10 cellular contexts compared by ENCODE assay signal in genomic region chr16:1545044-1545736, GRCh38. TPM values are rescaled to one million over a fixed set of nuclear protein-coding genes. Genes with fewer than 3 reads are reported as not detected.
DNase-seq lines count a peak whose midpoint lies in the region; ATAC-seq and TF ChIP-seq lines count a peak whose summit lies in the region.
"Had no signal": no experiment of that assay in that cellular context is flagged by ENCODE, and none has a peak within 500 bp of the region (broad histone marks: within the 10 kb centered on the region; RNA-seq: fewer than 3 reads in every experiment).

No MANE protein-coding gene starts in this region.

- CTCF ChIA-PET in activated CD4-positive, alpha-beta memory T cell treated with anti-CD3 and anti-CD28 coated beads for 36 hours (lab: Charles Lee): no interaction called here

- peaks cover 12% of the 10 kb centered on the region for H3K79me2 ChIP-seq in parathyroid adenoma

- peaks cover 38% of the 10 kb centered on the region for H3K36me3 ChIP-seq in CD4-positive, CD25-positive, alpha-beta regulatory T cell (ENCODE audit: control insufficient read depth, insufficient read depth, low read length)
- no peaks in the 10 kb centered on the region for H3K36me3 ChIP-seq in parathyroid adenoma (ENCODE audit: control insufficient read depth, insufficient read depth, low read length)
- no peaks in the 10 kb centered on the region for H3K36me3 ChIP-seq in HAP-1 (replicated peaks)

- H3K4me3 Mint-ChIP-seq in CD4-positive, CD25-positive, alpha-beta regulatory T cell: peak overlapping the region in 2 of 4 donors; percentile 54 to 56
- no peak overlapping the region for H3K4me3 Mint-ChIP-seq in activated CD4-positive, alpha-beta memory T cell treated with anti-CD3 and anti-CD28 coated beads for 36 hours
- H3K4me3 Mint-ChIP-seq: nephron progenitor cell had no signal

- H3K36me3 Mint-ChIP-seq in CD4-positive, CD25-positive, alpha-beta regulatory T cell: peaks cover 4% of the 10 kb centered on the region
- H3K36me3 Mint-ChIP-seq in activated CD4-positive, alpha-beta memory T cell treated with anti-CD3 and anti-CD28 coated beads for 36 hours: peaks cover 4% of the 10 kb centered on the region

- in situ Hi-C loops in HAP-1 (cut with MboI; ENCODE audit: low sequenced_read_pairs): no loop called here

- peaks cover 0 to 2% (median 0%) of the 10 kb centered on the region in 7 donors for H3K9me3 Mint-ChIP-seq in CD4-positive, CD25-positive, alpha-beta regulatory T cell
- H3K9me3 Mint-ChIP-seq in activated CD4-positive, alpha-beta memory T cell treated with anti-CD3 and anti-CD28 coated beads for 36 hours: no peaks in the 10 kb centered on the region
- H3K9me3 Mint-ChIP-seq: nephron progenitor cell had no signal

- peaks cover 39% of the 10 kb centered on the region for H3K4me1 ChIP-seq in CD4-positive, CD25-positive, alpha-beta regulatory T cell (ENCODE audit: control insufficient read depth, insufficient read depth, low read length, poor library complexity, severe bottlenecking)
- H3K4me1 ChIP-seq in parathyroid adenoma (no peaks in the 10 kb centered on the region), HAP-1 (no peaks in the 10 kb centered on the region)

- no peak for DNase-seq in CD4-positive, CD25-positive, alpha-beta regulatory T cell
- no peak for DNase-seq in activated CD4-positive, alpha-beta memory T cell treated with anti-CD3 and anti-CD28 coated beads for 36 hours
- DNase-seq in Right ventricle myocardium superior (peak; percentile 85), SKM-1 treated with dmso at 0.1 percent for 144 hours (lab: John Stamatoyannopoulos, UW; ENCODE audit: unreplicated experiment) (no peak), HAP-1 (ENCODE audit: low spot score in 2 of 2) (no peak)
- DNase-seq: nephron progenitor cell had no signal

- intact Hi-C loops in activated CD4-positive, alpha-beta memory T cell treated with anti-CD3 and anti-CD28 coated beads for 36 hours (cut with micrococcal nuclease): no loop called here
- intact Hi-C loops in Right ventricle myocardium superior (cut with DNase I): loop anchor here (5.0 kb wide), 1 partner anchor 53 kb away; the partner anchor contains the start of gene TELO2

- no peak overlapping the region for H3K4me2 ChIP-seq in parathyroid adenoma (ENCODE audit: low read length)

- H3K9me3 ChIP-seq in CD4-positive, CD25-positive, alpha-beta regulatory T cell (ENCODE audit: control insufficient read depth in 2 of 2, low read length in 2 of 2): no peaks in the 10 kb centered on the region
- no peaks in the 10 kb centered on the region for H3K9me3 ChIP-seq in parathyroid adenoma (ENCODE audit: control insufficient read depth, low read length)
- H3K9me3 ChIP-seq in HAP-1: no peaks in the 10 kb centered on the region

- H3K27ac Mint-ChIP-seq in CD4-positive, CD25-positive, alpha-beta regulatory T cell: peak overlapping the region in 2 of 3 donors; percentile 44 to 93
- peak overlapping the region; percentile 95 for H3K27ac Mint-ChIP-seq in activated CD4-positive, alpha-beta memory T cell treated with anti-CD3 and anti-CD28 coated beads for 36 hours

- POLR2A ChIA-PET in activated CD4-positive, alpha-beta memory T cell treated with anti-CD3 and anti-CD28 coated beads for 36 hours (lab: Charles Lee): no interaction called here

- no peak overlapping the region for H2AFZ ChIP-seq in parathyroid adenoma

- no peak for TF ChIP-seq CTCF in parathyroid adenoma (IDR thresholded peaks at IDR 0.05)

- H3K4me3 ChIP-seq in CD4-positive, CD25-positive, alpha-beta regulatory T cell (ENCODE audit: low read depth, low read length): no peak overlapping the region
- no peak overlapping the region for H3K4me3 ChIP-seq in parathyroid adenoma (ENCODE audit: low read depth, low read length)
- no peak overlapping the region for H3K4me3 ChIP-seq in HAP-1
- H3K4me3 ChIP-seq: K562 had no signal

- no peaks in the 10 kb centered on the region for H3K27me3 Mint-ChIP-seq in CD4-positive, CD25-positive, alpha-beta regulatory T cell
- no peaks in the 10 kb centered on the region for H3K27me3 Mint-ChIP-seq in activated CD4-positive, alpha-beta memory T cell treated with anti-CD3 and anti-CD28 coated beads for 36 hours

- ATAC-seq in CD4-positive, CD25-positive, alpha-beta regulatory T cell (ENCODE audit: low read depth in 2 of 2): no peak
- ATAC-seq in Right ventricle myocardium superior (ENCODE audit: poor library complexity) (peak; percentile 83), HG03378 (IDR thresholded peaks at IDR 0.05; ENCODE audit: unreplicated experiment) (no peak), esophagus mucosa (no peak)
- ATAC-seq: K562 had no signal

- no peak overlapping the region for H3K27ac ChIP-seq in CD4-positive, CD25-positive, alpha-beta regulatory T cell (ENCODE audit: insufficient read depth, low read length, poor library complexity, severe bottlenecking)
- peak overlapping the region; percentile 51 for H3K27ac ChIP-seq in parathyroid adenoma

- no peak overlapping the region for H3K9ac ChIP-seq in parathyroid adenoma

- H3K27me3 ChIP-seq in CD4-positive, CD25-positive, alpha-beta regulatory T cell (ENCODE audit: control insufficient read depth, insufficient read depth, low read length): no peaks in the 10 kb centered on the region
- H3K27me3 ChIP-seq in parathyroid adenoma (ENCODE audit: control insufficient read depth, insufficient read depth, low read length): no peaks in the 10 kb centered on the region
- no peaks in the 10 kb centered on the region for H3K27me3 ChIP-seq in HAP-1 (ENCODE audit: low read depth)

- H3K4me1 Mint-ChIP-seq in CD4-positive, CD25-positive, alpha-beta regulatory T cell: peaks cover 10 to 62% (median 20%) of the 10 kb centered on the region in 4 donors
- H3K4me1 Mint-ChIP-seq in activated CD4-positive, alpha-beta memory T cell treated with anti-CD3 and anti-CD28 coated beads for 36 hours (ENCODE audit: low read depth): peaks cover 60% of the 10 kb centered on the region

RNA-seq across cellular contexts. Expression of gene TMEM204, which starts 11.7 kb away (rescaled TPM):
- 25.8 TPM for total RNA-seq in CD4-positive, CD25-positive, alpha-beta regulatory T cell
- polyA plus RNA-seq in CD4-positive, CD25-positive, alpha-beta regulatory T cell: 10 to 100 TPM; 59.8 to 97.4 (median 69.1) TPM
- total RNA-seq in activated CD4-positive, alpha-beta memory T cell treated with anti-CD3 and anti-CD28 coated beads for 36 hours: 10 to 100 TPM; 14.8 to 15.5 TPM
- total RNA-seq in Right ventricle myocardium superior (28.9 TPM), esophagus mucosa (2.8 TPM)

RNA-seq across cellular contexts. Expression of gene TELO2, which starts 52.0 kb away (rescaled TPM):
- 27.4 TPM for total RNA-seq in CD4-positive, CD25-positive, alpha-beta regulatory T cell
- polyA plus RNA-seq in CD4-positive, CD25-positive, alpha-beta regulatory T cell: 10 to 100 TPM in 3 of 4 donors, 1 to 10 TPM in 1; 9.1 to 15.2 (median 11.6) TPM
- total RNA-seq in activated CD4-positive, alpha-beta memory T cell treated with anti-CD3 and anti-CD28 coated beads for 36 hours: 10 to 100 TPM; 62.6 to 63.2 TPM
- total RNA-seq in Right ventricle myocardium superior: 18.8 TPM
- 21.3 TPM for total RNA-seq in esophagus mucosa

RNA-seq across cellular contexts. Expression of gene PTX4, which starts 56.4 kb away (rescaled TPM):
- total RNA-seq in CD4-positive, CD25-positive, alpha-beta regulatory T cell: not detected
- not detected for polyA plus RNA-seq in CD4-positive, CD25-positive, alpha-beta regulatory T cell
- not detected for total RNA-seq in activated CD4-positive, alpha-beta memory T cell treated with anti-CD3 and anti-CD28 coated beads for 36 hours
- total RNA-seq in Right ventricle myocardium superior (0.16 TPM), esophagus mucosa (not detected)
- polyA plus RNA-seq: K562 had no signal
